ENCODE assay signal across 32 cellular contexts in genomic region chr12:104562763-104563162, GRCh38.
"Had no signal": no experiment of that assay in that cellular context is flagged by ENCODE, and none has a peak within 500 bp of the region (broad histone marks: within the 10 kb centered on the region; RNA-seq: fewer than 3 reads in every experiment).

No MANE protein-coding gene starts in this region.

- H3K27ac ChIP-seq: ascending aorta, cardiac muscle cell, VCaP had no signal

- H3K4me1 ChIP-seq: ascending aorta had no signal

- H3K9me3 ChIP-seq: ascending aorta had no signal

- H3K36me3 ChIP-seq: ascending aorta, cardiac muscle cell had no signal

- H3K9me3 Mint-ChIP-seq: central memory CD8-positive, alpha-beta T cell had no signal

- H3K27ac Mint-ChIP-seq: activated B cell treated with CpG ODN at 0.5 μM for 24 hours; activated CD4-positive, alpha-beta memory T cell treated with anti-CD3 and anti-CD28 coated beads, Interleukin-2, amount 10 ng/mL, durations not matched to agents 7 days and 5 days; activated CD4-positive, alpha-beta T cell treated with anti-CD3 and anti-CD28 coated beads, Interleukin-2, amount 10 ng/mL, durations not matched to agents 24 days and 14 days; activated CD8-positive, alpha-beta memory T cell treated with anti-CD3 and anti-CD28 coated beads, Interleukin-2, amount 10 ng/mL, durations not matched to agents 7 days and 5 days; activated CD8-positive, alpha-beta T cell treated with anti-CD3 and anti-CD28 coated beads, Interleukin-2, amount 10 ng/mL, durations not matched to agents 7 days and 5 days; activated naive CD4-positive, alpha-beta T cell treated with anti-CD3 and anti-CD28 coated beads, Interleukin-2, amount 10 ng/mL, durations not matched to agents 7 days and 5 days; activated naive CD4-positive, alpha-beta T cell treated with anti-CD3 and anti-CD28 coated beads, Interleukin-2, amount 50 U/mL, for 24 hours; activated naive CD8-positive, alpha-beta T cell; activated naive CD8-positive, alpha-beta T cell treated with anti-CD3 and anti-CD28 coated beads, Interleukin-2, amount 10 ng/mL, durations not matched to agents 7 days and 5 days; activated T-cell treated with anti-CD3 and anti-CD28 coated beads, Interleukin-2, amount 50 U/mL, for 24 hours; activated T-helper 2 cell treated with anti-CD3 and anti-CD28 coated beads, Interferon-gamma antibody, Interleukin-2, Interleukin-4, amounts not matched to agents 10 μg/mL and 5 μg/mL and 100 μg/mL, durations not matched to agents 14 hours and 24 hours and 36 hours; brain; T-cell; T-helper 17 cell had no signal

- H3K4me3 ChIP-seq: ascending aorta, cardiac muscle cell had no signal

- DNase-seq: activated B cell treated with CpG ODN at 0.5 μM for 24 hours; activated CD4-positive, alpha-beta memory T cell treated with anti-CD3 and anti-CD28 coated beads, Interleukin-2, amount 10 ng/mL, durations not matched to agents 7 days and 5 days; activated CD4-positive, alpha-beta T cell treated with anti-CD3 and anti-CD28 coated beads for 4 hours; activated CD4-positive, alpha-beta T cell treated with anti-CD3 and anti-CD28 coated beads, Interleukin-2, amount 10 ng/mL, durations not matched to agents 24 days and 14 days; activated CD4-positive, alpha-beta T cell treated with anti-CD3 and anti-CD28 coated beads, Interleukin-2, amount 50 U/mL, for 48 hours; activated CD4-positive, CD25-positive, alpha-beta regulatory T cell treated with anti-CD3 and anti-CD28 coated beads, Interleukin-2, amount 50 U/mL, for 72 hours; activated CD8-positive, alpha-beta memory T cell treated with anti-CD3 and anti-CD28 coated beads for 24 hours; activated CD8-positive, alpha-beta memory T cell treated with anti-CD3 and anti-CD28 coated beads, Interleukin-2, amount 10 ng/mL, durations not matched to agents 7 days and 5 days; activated CD8-positive, alpha-beta memory T cell treated with anti-CD3 and anti-CD28 coated beads, Interleukin-2, amount 50 U/mL, for 48 hours; activated CD8-positive, alpha-beta T cell treated with anti-CD3 and anti-CD28 coated beads, Interleukin-2, amount 10 ng/mL, durations not matched to agents 7 days and 5 days; activated effector memory CD4-positive, alpha-beta T cell treated with Interleukin-2 at 50 U/mL for 16 hours; activated gamma-delta T cell; activated naive CD4-positive, alpha-beta T cell treated with anti-CD3 and anti-CD28 coated beads, Interleukin-2, amount 10 ng/mL, durations not matched to agents 7 days and 5 days; activated naive CD4-positive, alpha-beta T cell treated with Interleukin-2 at 50 U/mL for 16 hours; activated naive CD8-positive, alpha-beta T cell treated with anti-CD3 and anti-CD28 coated beads, Interleukin-2, amount 10 ng/mL, durations not matched to agents 7 days and 5 days; activated naive CD8-positive, alpha-beta T cell treated with anti-CD3 and anti-CD28 coated beads, Interleukin-2, amount 50 U/mL, for 24 hours; activated T-cell treated with anti-CD3 and anti-CD28 coated beads, Interleukin-2, amount 50 U/mL, for 24 hours; activated T-cell treated with anti-CD3 and anti-CD28 coated beads, Interleukin-2, amount 50 U/mL, for 48 hours; amygdala; anterior cingulate cortex; caudate nucleus; cerebellar nuclear complex; T-cell; T-helper 17 cell had no signal

- ATAC-seq: activated CD8-positive, alpha-beta memory T cell treated with anti-CD3 and anti-CD28 coated beads, Interleukin-2, amount 10 ng/mL, durations not matched to agents 7 days and 5 days; activated CD8-positive, alpha-beta T cell treated with anti-CD3 and anti-CD28 coated beads, Interleukin-2, amount 10 ng/mL, durations not matched to agents 7 days and 5 days; activated naive CD8-positive, alpha-beta T cell treated with anti-CD3 and anti-CD28 coated beads, Interleukin-2, amount 50 U/mL, for 24 hours; T-cell; T-helper 17 cell had no signal

- H3K27me3 ChIP-seq: ascending aorta, cardiac muscle cell had no signal

- H3K4me1 Mint-ChIP-seq: brain had no signal

- H3K4me3 Mint-ChIP-seq: activated B cell treated with CpG ODN at 0.5 μM for 24 hours; activated CD4-positive, alpha-beta memory T cell treated with anti-CD3 and anti-CD28 coated beads, Interleukin-2, amount 10 ng/mL, durations not matched to agents 7 days and 5 days; activated CD4-positive, alpha-beta T cell treated with anti-CD3 and anti-CD28 coated beads, Interleukin-2, amount 10 ng/mL, durations not matched to agents 24 days and 14 days; activated CD8-positive, alpha-beta memory T cell treated with anti-CD3 and anti-CD28 coated beads, Interleukin-2, amount 10 ng/mL, durations not matched to agents 7 days and 5 days; activated CD8-positive, alpha-beta T cell treated with anti-CD3 and anti-CD28 coated beads, Interleukin-2, amount 10 ng/mL, durations not matched to agents 7 days and 5 days; activated naive CD4-positive, alpha-beta T cell treated with anti-CD3 and anti-CD28 coated beads, Interleukin-2, amount 10 ng/mL, durations not matched to agents 7 days and 5 days; activated naive CD4-positive, alpha-beta T cell treated with anti-CD3 and anti-CD28 coated beads, Interleukin-2, amount 50 U/mL, for 24 hours; activated naive CD8-positive, alpha-beta T cell; activated naive CD8-positive, alpha-beta T cell treated with anti-CD3 and anti-CD28 coated beads, Interleukin-2, amount 10 ng/mL, durations not matched to agents 7 days and 5 days; activated naive CD8-positive, alpha-beta T cell treated with anti-CD3 and anti-CD28 coated beads, Interleukin-2, amount 50 U/mL, for 24 hours; activated T-cell treated with anti-CD3 and anti-CD28 coated beads, Interleukin-2, amount 50 U/mL, for 24 hours; brain; central memory CD8-positive, alpha-beta T cell; T-cell; T-helper 17 cell had no signal

- H3K27me3 Mint-ChIP-seq: activated B cell treated with CpG ODN at 0.5 μM for 24 hours; activated CD4-positive, alpha-beta memory T cell treated with anti-CD3 and anti-CD28 coated beads, Interleukin-2, amount 10 ng/mL, durations not matched to agents 7 days and 5 days; activated CD4-positive, alpha-beta T cell treated with anti-CD3 and anti-CD28 coated beads, Interleukin-2, amount 10 ng/mL, durations not matched to agents 24 days and 14 days; activated CD8-positive, alpha-beta memory T cell treated with anti-CD3 and anti-CD28 coated beads, Interleukin-2, amount 10 ng/mL, durations not matched to agents 7 days and 5 days; activated naive CD4-positive, alpha-beta T cell treated with anti-CD3 and anti-CD28 coated beads, Interleukin-2, amount 10 ng/mL, durations not matched to agents 7 days and 5 days; activated naive CD4-positive, alpha-beta T cell treated with anti-CD3 and anti-CD28 coated beads, Interleukin-2, amount 50 U/mL, for 24 hours; activated naive CD8-positive, alpha-beta T cell; activated naive CD8-positive, alpha-beta T cell treated with anti-CD3 and anti-CD28 coated beads, Interleukin-2, amount 10 ng/mL, durations not matched to agents 7 days and 5 days; activated naive CD8-positive, alpha-beta T cell treated with anti-CD3 and anti-CD28 coated beads, Interleukin-2, amount 50 U/mL, for 24 hours; activated T-cell treated with anti-CD3 and anti-CD28 coated beads, Interleukin-2, amount 50 U/mL, for 24 hours; brain; central memory CD8-positive, alpha-beta T cell; T-cell; T-helper 17 cell had no signal
